In genomic region chr3:156635034-156635433, GRCh38 we compare ENCODE assay signal across 1 cellular context.
TF ChIP-seq lines count a peak whose summit lies in the region.

No MANE protein-coding gene starts in this region.

TF ChIP-seq in K562, 482 proteins besides CTCF, POLR2A, EP300 and RAD21 (continued from another document):
- TF ChIP-seq, protein P1, sequence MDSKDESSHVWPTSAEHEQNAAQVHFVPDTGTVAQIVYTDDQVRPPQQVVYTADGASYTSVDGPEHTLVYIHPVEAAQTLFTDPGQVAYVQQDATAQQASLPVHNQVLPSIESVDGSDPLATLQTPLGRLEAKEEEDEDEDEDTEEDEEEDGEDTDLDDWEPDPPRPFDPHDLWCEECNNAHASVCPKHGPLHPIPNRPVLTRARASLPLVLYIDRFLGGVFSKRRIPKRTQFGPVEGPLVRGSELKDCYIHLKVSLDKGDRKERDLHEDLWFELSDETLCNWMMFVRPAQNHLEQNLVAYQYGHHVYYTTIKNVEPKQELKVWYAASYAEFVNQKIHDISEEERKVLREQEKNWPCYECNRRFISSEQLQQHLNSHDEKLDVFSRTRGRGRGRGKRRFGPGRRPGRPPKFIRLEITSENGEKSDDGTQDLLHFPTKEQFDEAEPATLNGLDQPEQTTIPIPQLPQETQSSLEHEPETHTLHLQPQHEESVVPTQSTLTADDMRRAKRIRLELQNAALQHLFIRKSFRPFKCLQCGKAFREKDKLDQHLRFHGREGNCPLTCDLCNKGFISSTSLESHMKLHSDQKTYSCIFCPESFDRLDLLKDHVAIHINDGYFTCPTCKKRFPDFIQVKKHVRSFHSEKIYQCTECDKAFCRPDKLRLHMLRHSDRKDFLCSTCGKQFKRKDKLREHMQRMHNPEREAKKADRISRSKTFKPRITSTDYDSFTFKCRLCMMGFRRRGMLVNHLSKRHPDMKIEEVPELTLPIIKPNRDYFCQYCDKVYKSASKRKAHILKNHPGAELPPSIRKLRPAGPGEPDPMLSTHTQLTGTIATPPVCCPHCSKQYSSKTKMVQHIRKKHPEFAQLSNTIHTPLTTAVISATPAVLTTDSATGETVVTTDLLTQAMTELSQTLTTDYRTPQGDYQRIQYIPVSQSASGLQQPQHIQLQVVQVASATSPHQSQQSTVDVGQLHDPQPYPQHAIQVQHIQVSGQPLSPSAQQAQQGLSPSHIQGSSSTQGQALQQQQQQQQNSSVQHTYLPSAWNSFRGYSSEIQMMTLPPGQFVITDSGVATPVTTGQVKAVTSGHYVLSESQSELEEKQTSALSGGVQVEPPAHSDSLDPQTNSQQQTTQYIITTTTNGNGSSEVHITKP (IDR thresholded peaks at IDR 0.05; ENCODE audit: partially characterized antibody) = no peak
TF ChIP-seq in K562: peak in this region for 5.
